In the genomic region with DNA sequence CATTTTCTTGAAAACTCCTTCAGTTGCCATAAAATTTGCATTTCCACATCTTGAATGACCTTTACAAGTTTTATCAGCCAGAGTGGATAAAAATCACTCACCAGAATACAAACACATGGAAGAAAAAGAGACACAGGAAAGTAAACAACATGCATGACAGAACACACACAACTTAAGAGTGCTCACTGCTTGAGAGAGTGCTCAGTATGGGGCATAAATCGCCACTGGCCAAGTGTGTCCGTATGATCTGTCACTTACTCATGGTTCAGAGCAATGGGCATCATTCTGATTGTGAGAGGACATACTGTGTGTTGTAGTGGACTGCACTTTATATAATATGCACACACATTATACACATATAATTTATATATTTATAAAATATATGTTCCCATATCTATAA, we compare ENCODE assay signal across 27 cellular contexts.
"Had no signal": no experiment of that assay in that cellular context is flagged by ENCODE, and none has a peak within 500 bp of the region (broad histone marks: within the 10 kb centered on the region; RNA-seq: fewer than 3 reads in every experiment).

No MANE protein-coding gene starts in this region.

- H3K4me3 ChIP-seq: esophagus muscularis mucosa, heart right ventricle, spleen, suprapubic skin, tibial nerve had no signal

- H3K9me3 Mint-ChIP-seq: activated naive CD4-positive, alpha-beta T cell treated with anti-CD3 and anti-CD28 coated beads, Interleukin-2, amount 10 ng/mL, durations not matched to agents 7 days and 5 days; T-helper 1 cell treated with Interleukin-12 subunit alpha and Interleukin-12 subunit beta and Interleukin-4 antibody, amounts not matched to agents 30 μg/mL and 1 μg/mL, for 36 hours had no signal

- H3K27me3 Mint-ChIP-seq: activated naive CD4-positive, alpha-beta T cell treated with anti-CD3 and anti-CD28 coated beads, Interleukin-2, amount 10 ng/mL, durations not matched to agents 7 days and 5 days had no signal

- H3K4me1 ChIP-seq: esophagus muscularis mucosa, spleen, suprapubic skin, tibial nerve had no signal

- H3K36me3 Mint-ChIP-seq: activated naive CD4-positive, alpha-beta T cell treated with anti-CD3 and anti-CD28 coated beads, Interleukin-2, amount 10 ng/mL, durations not matched to agents 7 days and 5 days; mesothelial cell of epicardium had no signal

- H3K9me3 ChIP-seq: suprapubic skin had no signal

- H3K27ac Mint-ChIP-seq: activated T-helper 1 cell treated with anti-CD3 and anti-CD28 coated beads, Interleukin-12 subunit alpha, Interleukin-12 subunit beta, Interleukin-2, Interleukin-4 antibody, amounts not matched to agents 30 ng/mL and 10 ng/mL and 1 ng/mL, durations not matched to agents 14 hours and 24 hours and 36 hours; naive thymus-derived CD4-positive, alpha-beta T cell; T-helper 1 cell treated with Interleukin-12 subunit alpha and Interleukin-12 subunit beta and Interleukin-4 antibody, amounts not matched to agents 30 μg/mL and 1 μg/mL, for 36 hours had no signal

- H3K4me1 Mint-ChIP-seq: activated naive CD4-positive, alpha-beta T cell treated with anti-CD3 and anti-CD28 coated beads, Interleukin-2, amount 10 ng/mL, durations not matched to agents 7 days and 5 days; naive thymus-derived CD4-positive, alpha-beta T cell; neural crest cell had no signal

- H3K36me3 ChIP-seq: esophagus muscularis mucosa, heart right ventricle, spleen, suprapubic skin, tibial nerve, WERI-Rb-1 had no signal

- H3K27me3 ChIP-seq: esophagus muscularis mucosa, foreskin keratinocyte, heart right ventricle, spleen, suprapubic skin, tibial nerve had no signal

- H3K4me3 Mint-ChIP-seq: activated naive CD4-positive, alpha-beta T cell treated with anti-CD3 and anti-CD28 coated beads, Interleukin-2, amount 10 ng/mL, durations not matched to agents 7 days and 5 days; activated T-helper 1 cell treated with anti-CD3 and anti-CD28 coated beads, Interleukin-12 subunit alpha, Interleukin-12 subunit beta, Interleukin-2, Interleukin-4 antibody, amounts not matched to agents 30 ng/mL and 10 ng/mL and 1 ng/mL, durations not matched to agents 14 hours and 24 hours and 36 hours; mesothelial cell of epicardium; naive thymus-derived CD4-positive, alpha-beta T cell; neural crest cell; T-helper 1 cell treated with Interleukin-12 subunit alpha and Interleukin-12 subunit beta and Interleukin-4 antibody, amounts not matched to agents 30 μg/mL and 1 μg/mL, for 36 hours had no signal

- DNase-seq: activated CD4-positive, alpha-beta T cell treated with anti-CD3 and anti-CD28 coated beads for 48 hours; activated CD4-positive, alpha-beta T cell treated with anti-CD3 and anti-CD28 coated beads, Interleukin-2, amount 50 U/mL, for 48 hours; activated CD8-positive, alpha-beta memory T cell treated with anti-CD3 and anti-CD28 coated beads for 24 hours; activated gamma-delta T cell; activated naive CD4-positive, alpha-beta T cell treated with anti-CD3 and anti-CD28 coated beads, Interleukin-2, amount 10 ng/mL, durations not matched to agents 7 days and 5 days; activated T-cell treated with anti-CD3 and anti-CD28 coated beads, Interleukin-2, amount 50 U/mL, for 1 hour; amniotic stem cell; central memory CD4-positive, alpha-beta T cell; foreskin keratinocyte; heart right ventricle; left cardiac atrium; naive thymus-derived CD4-positive, alpha-beta T cell; occipital lobe; right cardiac atrium; spleen; stimulated activated naive CD4-positive, alpha-beta T cell; SW 1271; T-helper 9 cell; WERI-Rb-1 had no signal

- ATAC-seq: activated CD4-positive, CD25-positive, alpha-beta regulatory T cell treated with anti-CD3 and anti-CD28 coated beads, Interleukin-2, amount 50 U/mL, for 24 hours; foreskin keratinocyte; naive thymus-derived CD4-positive, alpha-beta T cell had no signal

- H3K27ac ChIP-seq: esophagus muscularis mucosa, foreskin keratinocyte, heart right ventricle, spleen, suprapubic skin, tibial nerve, WERI-Rb-1 had no signal
